Comparison of ENCODE assay signal across 1 cellular context in the genomic region with DNA sequence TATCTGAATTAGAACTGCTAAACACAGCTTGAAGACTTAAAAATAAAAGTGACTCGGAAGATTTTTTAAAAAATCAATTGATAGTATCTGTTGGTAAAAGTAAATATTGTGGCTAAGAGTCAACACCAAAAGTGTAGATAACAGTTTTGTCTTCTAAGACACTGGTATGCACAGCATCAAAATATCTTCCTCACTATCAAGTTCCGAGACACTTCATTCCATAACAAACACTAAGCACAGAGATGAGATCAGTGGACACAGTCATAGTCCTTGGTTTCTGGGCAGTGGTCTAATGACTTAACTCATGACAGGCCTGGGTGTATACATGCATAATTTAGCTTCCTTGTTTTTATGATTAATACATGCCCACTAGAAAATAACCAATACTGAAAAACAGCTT.
TF ChIP-seq lines count a peak whose summit lies in the region.

No MANE protein-coding gene starts in this region.

TF ChIP-seq in SK-N-SH treated with all-trans-retinoic acid at 6 μM for 48 hours, 23 proteins besides CTCF, POLR2A, EP300 and RAD21 (continued from another document):
- TF ChIP-seq, protein P1, sequence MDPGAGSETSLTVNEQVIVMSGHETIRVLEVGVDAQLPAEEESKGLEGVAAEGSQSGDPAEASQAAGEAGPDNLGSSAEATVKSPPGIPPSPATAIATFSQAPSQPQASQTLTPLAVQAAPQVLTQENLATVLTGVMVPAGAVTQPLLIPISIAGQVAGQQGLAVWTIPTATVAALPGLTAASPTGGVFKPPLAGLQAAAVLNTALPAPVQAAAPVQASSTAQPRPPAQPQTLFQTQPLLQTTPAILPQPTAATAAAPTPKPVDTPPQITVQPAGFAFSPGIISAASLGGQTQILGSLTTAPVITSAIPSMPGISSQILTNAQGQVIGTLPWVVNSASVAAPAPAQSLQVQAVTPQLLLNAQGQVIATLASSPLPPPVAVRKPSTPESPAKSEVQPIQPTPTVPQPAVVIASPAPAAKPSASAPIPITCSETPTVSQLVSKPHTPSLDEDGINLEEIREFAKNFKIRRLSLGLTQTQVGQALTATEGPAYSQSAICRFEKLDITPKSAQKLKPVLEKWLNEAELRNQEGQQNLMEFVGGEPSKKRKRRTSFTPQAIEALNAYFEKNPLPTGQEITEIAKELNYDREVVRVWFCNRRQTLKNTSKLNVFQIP (CRISPR knock-in tag; IDR thresholded peaks at IDR 0.05; ENCODE audit: borderline replicate concordance, low read depth) = no peak
- TF ChIP-seq TOX (CRISPR knock-in tag; IDR thresholded peaks at IDR 0.05; ENCODE audit: borderline replicate concordance) = no peak
- TF ChIP-seq ZFP30 (CRISPR knock-in tag; IDR thresholded peaks at IDR 0.05) = no peak
- no peak for TF ChIP-seq ZC3H10 (CRISPR knock-in tag; IDR thresholded peaks at IDR 0.05)
TF ChIP-seq in SK-N-SH treated with all-trans-retinoic acid at 6 μM for 48 hours: peak in this region for 0.
